In genomic region chr10:26567349-26567721, GRCh38 we compare ENCODE assay signal across 11 cellular contexts.
DNase-seq lines count a peak whose midpoint lies in the region; FAIRE-seq and TF ChIP-seq lines count a peak whose summit lies in the region.
"Had no signal": no experiment of that assay in that cellular context is flagged by ENCODE, and none has a peak within 500 bp of the region (broad histone marks: within the 10 kb centered on the region; RNA-seq: fewer than 3 reads in every experiment).

No MANE protein-coding gene starts in this region.

- TF ChIP-seq CTCF in astrocyte (IDR thresholded peaks at IDR 0.05; ENCODE audit: insufficient read depth, low read depth, low read length) (no peak), smooth muscle cell (IDR thresholded peaks at IDR 0.05; ENCODE audit: borderline replicate concordance, insufficient read depth, poor library complexity, severe bottlenecking) (no peak)

- H3K27ac Mint-ChIP-seq in astrocyte (ENCODE audit: unreplicated experiment), result no peak overlapping the region
- H3K27ac Mint-ChIP-seq: T-helper 2 cell treated with Interferon-gamma antibody and Interleukin-4, amounts not matched to agents 5 μg/mL and 100 μg/mL, for 36 hours had no signal

- peak overlapping the region; percentile 80 for H3K4me2 ChIP-seq in astrocyte (ENCODE audit: low read length)
- peak overlapping the region; percentile 91 for H3K4me2 ChIP-seq in smooth muscle cell

- H3K27ac ChIP-seq in astrocyte (ENCODE audit: low read depth, low read length) (no peak overlapping the region), iPS-18a (ENCODE audit: low read length) (no peak overlapping the region), smooth muscle cell (ENCODE audit: low read depth) (no peak overlapping the region)

- H3K9me3 Mint-ChIP-seq in astrocyte (ENCODE audit: unreplicated experiment), result peaks cover 1% of the 10 kb centered on the region

- no peak for FAIRE-seq in astrocyte (lab: Jason Lieb, UNC)

- H3K27me3 Mint-ChIP-seq in astrocyte (ENCODE audit: low read depth, unreplicated experiment), result no peaks in the 10 kb centered on the region

- H2AFZ ChIP-seq in astrocyte (ENCODE audit: low read depth, low read length) (peak overlapping the region; percentile 84), smooth muscle cell (ENCODE audit: low read depth) (peak overlapping the region; percentile 87)

- H3K9me3 ChIP-seq in astrocyte (ENCODE audit: insufficient read depth, low read depth, low read length) (no peaks in the 10 kb centered on the region), iPS-18a (ENCODE audit: control insufficient read depth, low read depth, low read length) (no peaks in the 10 kb centered on the region), smooth muscle cell (replicated peaks; ENCODE audit: low read depth) (no peaks in the 10 kb centered on the region)

- H3K9ac ChIP-seq in astrocyte (ENCODE audit: low read length) (no peak overlapping the region), iPS-18a (ENCODE audit: low read length) (no peak overlapping the region), smooth muscle cell (ENCODE audit: low read depth) (no peak overlapping the region)

- H3K27me3 ChIP-seq in astrocyte (ENCODE audit: insufficient read depth, low read length) (peaks cover 2% of the 10 kb centered on the region), iPS-18a (ENCODE audit: control insufficient read depth, insufficient read depth, low read length) (peaks cover 6% of the 10 kb centered on the region), smooth muscle cell (ENCODE audit: low read depth) (no peaks in the 10 kb centered on the region)

- H3K36me3 Mint-ChIP-seq in astrocyte (ENCODE audit: low read depth, unreplicated experiment), result no peaks in the 10 kb centered on the region

- peaks cover 5% of the 10 kb centered on the region for H3F3A ChIP-seq in smooth muscle cell (ENCODE audit: low read depth)

- no peaks in the 10 kb centered on the region for H3K4me1 ChIP-seq in astrocyte (ENCODE audit: insufficient read depth, low read length)
- no peaks in the 10 kb centered on the region for H3K4me1 ChIP-seq in iPS-18a (ENCODE audit: control insufficient read depth, low read depth, low read length)
- H3K4me1 ChIP-seq in smooth muscle cell (ENCODE audit: low read depth), result no peaks in the 10 kb centered on the region

- WGBS in smooth muscle cell (ENCODE audit: low lambda C conversion rate), result 19% methylated on average over 11 of the region's 11 CpGs

- no peaks in the 10 kb centered on the region for H3K4me1 Mint-ChIP-seq in astrocyte (ENCODE audit: low read depth, unreplicated experiment)

- H3K4me3 Mint-ChIP-seq in astrocyte (ENCODE audit: unreplicated experiment), result peak overlapping the region; percentile 73
- H3K4me3 Mint-ChIP-seq: T-helper 2 cell treated with Interferon-gamma antibody and Interleukin-4, amounts not matched to agents 5 μg/mL and 100 μg/mL, for 36 hours had no signal

- H3K36me3 ChIP-seq in astrocyte (ENCODE audit: insufficient read depth, low read length) (no peaks in the 10 kb centered on the region), iPS-18a (ENCODE audit: control insufficient read depth, low read depth, low read length) (no peaks in the 10 kb centered on the region), smooth muscle cell (ENCODE audit: low read depth) (no peaks in the 10 kb centered on the region)

- H3K4me3 ChIP-seq in astrocyte (ENCODE audit: insufficient read depth, low read depth, low read length) (peak overlapping the region; percentile 49), iPS-18a (ENCODE audit: low read length) (peak overlapping the region; percentile 51), smooth muscle cell (peak overlapping the region; percentile 68)

- H4K20me1 ChIP-seq in astrocyte (ENCODE audit: insufficient read depth, low read length) (no peaks in the 10 kb centered on the region), smooth muscle cell (ENCODE audit: low read depth) (no peaks in the 10 kb centered on the region)

- H3K79me2 ChIP-seq in astrocyte (ENCODE audit: insufficient read depth, low read length) (no peaks in the 10 kb centered on the region), smooth muscle cell (ENCODE audit: low read depth) (no peaks in the 10 kb centered on the region)

- peak; percentile 35 for DNase-seq in NCI-H146 (lab: John Stamatoyannopoulos, UW)
- DNase-seq in NCI-H146 treated with DMSO at 0.1 percent for 48 hours (lab: John Stamatoyannopoulos, UW; ENCODE audit: unreplicated experiment), result no peak
- no peak for DNase-seq in astrocyte (ENCODE audit: low read depth)
- DNase-seq in smooth muscle cell (lab: John Stamatoyannopoulos, UW; ENCODE audit: unreplicated experiment), result no peak
- no peak for DNase-seq in NCI-H2081 treated with DMSO at 0.1 percent for 48 hours (lab: John Stamatoyannopoulos, UW)
- no peak for DNase-seq in kidney tubule cell (ENCODE audit: low spot score)
- DNase-seq in NCI-H2029 treated with DMSO at 0.1 percent for 48 hours (lab: John Stamatoyannopoulos, UW), result no peak
- DNase-seq: ACHN; central memory CD4-positive, alpha-beta T cell had no signal
